ENCODE assay signal across 8 cellular contexts in the genomic region with DNA sequence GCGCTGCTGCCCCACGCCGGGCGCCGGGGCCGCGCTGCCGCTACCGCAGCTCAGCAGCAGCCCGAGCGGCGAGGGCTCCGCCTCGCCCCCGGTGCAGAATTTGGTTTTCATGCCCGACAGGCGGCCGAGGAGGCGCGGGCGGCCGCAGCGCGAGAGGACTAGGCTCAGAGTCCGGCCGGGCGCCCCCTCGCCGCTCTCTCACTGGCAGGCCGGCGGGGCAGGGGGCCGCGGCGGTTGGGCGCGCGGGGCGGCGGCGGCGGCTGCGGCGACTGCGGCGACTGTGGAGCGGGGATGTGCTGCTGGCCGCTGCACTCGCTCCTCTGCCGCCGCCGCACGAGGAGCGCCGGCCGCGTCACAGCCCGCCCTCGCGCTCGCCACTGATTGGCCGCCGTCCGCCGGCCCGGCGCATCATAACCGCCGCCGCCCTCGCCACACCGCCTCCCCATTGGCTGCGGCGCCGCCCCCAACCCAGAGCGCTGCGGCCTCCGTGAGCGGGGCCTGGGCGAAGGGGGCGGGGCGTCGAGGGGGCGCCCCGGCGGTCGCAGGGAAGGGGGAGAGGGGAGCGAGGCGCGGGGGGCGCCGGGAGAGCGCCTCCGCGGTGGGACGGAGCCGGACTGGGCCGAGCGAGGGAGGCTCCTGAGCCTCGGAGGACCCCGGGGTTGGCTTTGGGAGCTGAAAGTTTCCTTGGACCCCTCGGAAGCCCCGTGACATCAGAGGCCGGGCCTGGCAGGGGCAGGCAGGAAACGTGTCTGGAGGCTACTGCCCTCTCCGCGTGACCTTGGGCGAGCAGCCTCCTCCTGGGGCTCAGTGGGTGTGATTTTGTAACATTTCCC. TPM values are rescaled to one million over a fixed set of nuclear protein-coding genes. Genes with fewer than 3 reads are reported as not detected.
A peak's percentile ranks its signal among the peaks of the same experiment; 100 is the strongest.
DNase-seq lines count a peak whose midpoint lies in the region; ATAC-seq and TF ChIP-seq lines count a peak whose summit lies in the region.

A gene (minus strand): TSS at position 322 of the 833 bp plus-strand sequence. CDS start 211 bp downstream, at position 111.

- H3K4me3 ChIP-seq in HL-60 (replicated peaks; ENCODE audit: insufficient read depth, low read length), result peak within 1 kb of the TSS; percentile 54

- ATAC-seq in GM19463 (IDR thresholded peaks at IDR 0.05; ENCODE audit: unreplicated experiment), result peak; percentile 79

- no peak for TF ChIP-seq CTCF in HL-60 (IDR thresholded peaks at IDR 0.05; ENCODE audit: insufficient read depth, low read length)

- POLR2A ChIA-PET in activated CD8-positive, alpha-beta memory T cell treated with anti-CD3 and anti-CD28 coated beads for 36 hours (lab: Charles Lee), result interaction anchor here (0.5 to 0.6 kb wide), 2 partner anchors 37 to 215 kb away, joined by 3 read pairs; no protein-coding TSS in a partner anchor

- H3K27me3 ChIP-seq in HL-60 (ENCODE audit: insufficient read depth, poor library complexity, severe bottlenecking), result no peaks in the 10 kb centered on the region

- CTCF ChIA-PET in activated CD8-positive, alpha-beta memory T cell treated with anti-CD3 and anti-CD28 coated beads for 36 hours (lab: Charles Lee), result no interaction called here

- DNase-seq in CMK (ENCODE audit: low read depth) (peak; percentile 80), HL-60 (ENCODE audit: low read depth in 1 of 2, low spot score in 1 of 2) (peak; percentile 75 to 86), NOMO-1 (lab: John Stamatoyannopoulos, UW; ENCODE audit: unreplicated experiment in 2 of 2) (peak; percentile 89 to 96), medulla oblongata (ENCODE audit: extremely low spot score) (peak; percentile 96)
- peak; percentile 71 for DNase-seq in effector CD8-positive, alpha-beta T cell (lab: John Stamatoyannopoulos, UW)
- DNase-seq in stimulated activated CD4-positive, alpha-beta T cell treated with anti-CD3 and anti-CD28 coated beads, TNF-alpha, amount 100 ng/mL, for 48 hours (ENCODE audit: low read depth in 3 of 3), result peak; percentile 73 to 87 (median 73)

- peak within 1 kb of the TSS; percentile 84 for H3K27ac ChIP-seq in HL-60 (replicated peaks)

RNA-seq across cellular contexts. Expression of the gene that starts here (rescaled TPM):
- 10 to 100 TPM; 12.2 to 12.3 TPM for total RNA-seq in activated CD8-positive, alpha-beta memory T cell treated with anti-CD3 and anti-CD28 coated beads for 36 hours

Comparison
In these comparisons a context has a peak if more than half of its experiments do, and no peak if none do; other contexts are left out.
1. Peak in every context shown above with its lines: DNase-seq, ATAC-seq, H3K4me3 ChIP-seq and H3K27ac ChIP-seq.